In genomic region chr3:125107384-125107783, GRCh38 we compare ENCODE assay signal across 15 cellular contexts. TPM values are rescaled to one million over a fixed set of nuclear protein-coding genes. Genes with fewer than 3 reads are reported as not detected.
A peak's percentile ranks its signal among the peaks of the same experiment; 100 is the strongest.
DNase-seq lines count a peak whose midpoint lies in the region; ATAC-seq and TF ChIP-seq lines count a peak whose summit lies in the region.
"Had no signal": no experiment of that assay in that cellular context is flagged by ENCODE, and none has a peak within 500 bp of the region (broad histone marks: within the 10 kb centered on the region; RNA-seq: fewer than 3 reads in every experiment).

No MANE protein-coding gene starts in this region.

- H3K4me3 ChIP-seq in PC-9 (no peak overlapping the region), tibial artery (no peak overlapping the region), adrenal gland (no peak overlapping the region)
- H3K4me3 ChIP-seq: upper lobe of left lung had no signal

- no peak overlapping the region for H3K4me2 ChIP-seq in PC-9

- H3K4me3 Mint-ChIP-seq in activated CD8-positive, alpha-beta T cell treated with anti-CD3 and anti-CD28 coated beads, Interleukin-2, amount 10 ng/mL, durations not matched to agents 7 days and 5 days, result no peak overlapping the region
- H3K4me3 Mint-ChIP-seq in activated CD8-positive, alpha-beta T cell treated with anti-CD3 and anti-CD28 coated beads for 36 hours, result no peak overlapping the region
- H3K4me3 Mint-ChIP-seq in T-cell, result no peak overlapping the region
- H3K4me3 Mint-ChIP-seq: activated CD8-positive, alpha-beta memory T cell treated with anti-CD3 and anti-CD28 coated beads, Interleukin-2, amount 10 ng/mL, durations not matched to agents 7 days and 5 days had no signal

- H3K36me3 Mint-ChIP-seq in activated CD8-positive, alpha-beta T cell treated with anti-CD3 and anti-CD28 coated beads, Interleukin-2, amount 10 ng/mL, durations not matched to agents 7 days and 5 days (ENCODE audit: low read depth), result peaks cover 10% of the 10 kb centered on the region
- no peaks in the 10 kb centered on the region for H3K36me3 Mint-ChIP-seq in activated CD8-positive, alpha-beta T cell treated with anti-CD3 and anti-CD28 coated beads for 36 hours (ENCODE audit: low read depth)
- H3K36me3 Mint-ChIP-seq in T-cell, result peaks cover 4% of the 10 kb centered on the region

- H3K9me2 ChIP-seq in PC-9 (ENCODE audit: insufficient read depth), result no peaks in the 10 kb centered on the region

- H3K9me3 ChIP-seq in PC-9 (ENCODE audit: insufficient read depth, low read depth), result no peaks in the 10 kb centered on the region
- H3K9me3 ChIP-seq in tibial artery, result no peaks in the 10 kb centered on the region
- no peaks in the 10 kb centered on the region for H3K9me3 ChIP-seq in adrenal gland (replicated peaks in 1 of 3)
- H3K9me3 ChIP-seq: upper lobe of left lung had no signal

- H4K20me1 ChIP-seq in PC-9 (ENCODE audit: insufficient read depth), result no peaks in the 10 kb centered on the region

- no peaks in the 10 kb centered on the region for H3K79me2 ChIP-seq in PC-9 (ENCODE audit: low read depth)

- H2AFZ ChIP-seq in PC-9, result no peak overlapping the region

- H3K27me3 Mint-ChIP-seq in activated CD8-positive, alpha-beta T cell treated with anti-CD3 and anti-CD28 coated beads, Interleukin-2, amount 10 ng/mL, durations not matched to agents 7 days and 5 days (ENCODE audit: low read depth), result peaks cover 3% of the 10 kb centered on the region
- peaks cover 9% of the 10 kb centered on the region for H3K27me3 Mint-ChIP-seq in activated CD8-positive, alpha-beta T cell treated with anti-CD3 and anti-CD28 coated beads for 36 hours
- H3K27me3 Mint-ChIP-seq in T-cell, result no peaks in the 10 kb centered on the region

- intact Hi-C loops in activated CD8-positive, alpha-beta T cell treated with anti-CD3 and anti-CD28 coated beads for 36 hours (cut with micrococcal nuclease), result no loop called here
- intact Hi-C loops in PC-9 (cut with micrococcal nuclease; ENCODE audit: unreplicated experiment), result no loop called here
- intact Hi-C loops in tibial artery (cut with DNase I; ENCODE audit: low total_unique reads), result no loop called here
- intact Hi-C loops in adrenal gland (cut with DNase I), result no loop called here

- no TSS peak for BruUV-seq in PC-9 (replicated peaks; lab: Mats Ljungman, UMichigan)

- no peak for TF ChIP-seq POLR2A in adrenal gland (IDR thresholded peaks at IDR 0.05)

- no peaks in the 10 kb centered on the region for H3K27me3 ChIP-seq in PC-9 (ENCODE audit: insufficient read depth, low read depth)
- H3K27me3 ChIP-seq in tibial artery, result no peaks in the 10 kb centered on the region
- H3K27me3 ChIP-seq in adrenal gland, result no peaks in the 10 kb centered on the region
- H3K27me3 ChIP-seq: upper lobe of left lung had no signal

- no peak for TF ChIP-seq CTCF in activated CD8-positive, alpha-beta T cell treated with anti-CD3 and anti-CD28 coated beads for 36 hours (IDR thresholded peaks at IDR 0.05)
- TF ChIP-seq CTCF in PC-9 (conservative IDR thresholded peaks at IDR 0.05) (no peak), tibial artery (IDR thresholded peaks at IDR 0.05) (no peak), adrenal gland (IDR thresholded peaks at IDR 0.05) (no peak)

- H3K9me3 Mint-ChIP-seq in activated CD8-positive, alpha-beta T cell treated with anti-CD3 and anti-CD28 coated beads, Interleukin-2, amount 10 ng/mL, durations not matched to agents 7 days and 5 days (ENCODE audit: insufficient read depth), result peaks cover 10% of the 10 kb centered on the region
- peaks cover 3% of the 10 kb centered on the region for H3K9me3 Mint-ChIP-seq in activated CD8-positive, alpha-beta T cell treated with anti-CD3 and anti-CD28 coated beads for 36 hours
- peaks cover 3 to 10% (median 4%) of the 10 kb centered on the region in 3 donors for H3K9me3 Mint-ChIP-seq in T-cell

- peaks cover 13% of the 10 kb centered on the region; the same call in 1 of the 2 replicates for H3F3A ChIP-seq in PC-9 (ENCODE audit: insufficient read depth, low read depth)

- H3K36me3 ChIP-seq in PC-9 (ENCODE audit: low read depth) (peaks cover 7% of the 10 kb centered on the region; the same call in 1 of the 2 replicates), tibial artery (no peaks in the 10 kb centered on the region), adrenal gland (replicated peaks in 1 of 2) (no peaks in the 10 kb centered on the region)
- H3K36me3 ChIP-seq: upper lobe of left lung had no signal

- WGBS in adrenal gland, 4 donors, result 93 to 100% (median 94%) methylated on average over 3 of the region's 3 CpGs

- H3K27ac ChIP-seq in PC-9, result peak overlapping the region; percentile 53
- peak overlapping the region; percentile 70 to 73 for H3K27ac ChIP-seq in tibial artery
- H3K27ac ChIP-seq in adrenal gland, result peak overlapping the region in 1 of 5 donors; percentile 57
- H3K27ac ChIP-seq: upper lobe of left lung had no signal

- ATAC-seq in activated CD8-positive, alpha-beta T cell treated with anti-CD3 and anti-CD28 coated beads, Interleukin-2, amount 10 ng/mL, durations not matched to agents 7 days and 5 days, result no peak
- no peak for ATAC-seq in activated CD8-positive, alpha-beta T cell treated with anti-CD3 and anti-CD28 coated beads for 36 hours
- ATAC-seq in esophagus mucosa (peak; percentile 55), T-cell (replicated peaks in 1 of 4) (no peak), GM21528 (IDR thresholded peaks at IDR 0.05; ENCODE audit: low FRiP score, unreplicated experiment) (no peak)
- ATAC-seq: activated CD8-positive, alpha-beta memory T cell treated with anti-CD3 and anti-CD28 coated beads, Interleukin-2, amount 10 ng/mL, durations not matched to agents 7 days and 5 days; left lobe of liver had no signal

- peak; percentile 18 for DNase-seq in activated CD8-positive, alpha-beta T cell treated with anti-CD3 and anti-CD28 coated beads, Interleukin-2, amount 10 ng/mL, durations not matched to agents 7 days and 5 days
- DNase-seq in activated CD8-positive, alpha-beta T cell treated with anti-CD3 and anti-CD28 coated beads for 36 hours, result no peak
- no peak for DNase-seq in PC-9
- no peak for DNase-seq in tibial artery
- no peak for DNase-seq in adrenal gland
- no peak for DNase-seq in T-cell
- DNase-seq: activated CD8-positive, alpha-beta memory T cell treated with anti-CD3 and anti-CD28 coated beads, Interleukin-2, amount 10 ng/mL, durations not matched to agents 7 days and 5 days; activated gamma-delta T cell; COR-L47; GDM1; NCI-H1694 treated with DMSO at 0.1 percent for 48 hours had no signal

- peaks cover 35% of the 10 kb centered on the region for H3K4me1 Mint-ChIP-seq in activated CD8-positive, alpha-beta T cell treated with anti-CD3 and anti-CD28 coated beads, Interleukin-2, amount 10 ng/mL, durations not matched to agents 7 days and 5 days (ENCODE audit: low read depth)
- peaks cover 40% of the 10 kb centered on the region for H3K4me1 Mint-ChIP-seq in activated CD8-positive, alpha-beta T cell treated with anti-CD3 and anti-CD28 coated beads for 36 hours (ENCODE audit: low read depth)
- peaks cover 7 to 17% (median 16%) of the 10 kb centered on the region in 3 donors for H3K4me1 Mint-ChIP-seq in T-cell

- CTCF ChIA-PET in activated CD8-positive, alpha-beta T cell treated with anti-CD3 and anti-CD28 coated beads, Interleukin-2, amount 10 ng/mL, durations not matched to agents 7 days and 5 days (lab: Charles Lee), result interaction anchor here (1.2 kb wide), 1 partner anchor 88 kb away, joined by 3 read pairs; no protein-coding TSS in a partner anchor
- CTCF ChIA-PET in activated CD8-positive, alpha-beta T cell treated with anti-CD3 and anti-CD28 coated beads for 36 hours (lab: Charles Lee), result interaction anchor here (0.8 to 1.6 kb wide), 3 partner anchors 9 to 87 kb away, joined by 3 to 4 read pairs (median 3); no protein-coding TSS in a partner anchor
- CTCF ChIA-PET in PC-9 (lab: Charles Lee) (no interaction called here), T-cell (lab: Charles Lee) (no interaction called here)

- POLR2A ChIA-PET in activated CD8-positive, alpha-beta T cell treated with anti-CD3 and anti-CD28 coated beads, Interleukin-2, amount 10 ng/mL, durations not matched to agents 7 days and 5 days (lab: Charles Lee), result no interaction called here
- POLR2A ChIA-PET in activated CD8-positive, alpha-beta T cell treated with anti-CD3 and anti-CD28 coated beads for 36 hours (lab: Charles Lee), result interaction anchor here (1.0 kb wide), 1 partner anchor 18 kb away, joined by 3 read pairs; no protein-coding TSS in a partner anchor
- POLR2A ChIA-PET in PC-9 (lab: Charles Lee; ENCODE audit: unreplicated experiment) (no interaction called here), T-cell (lab: Charles Lee) (no interaction called here)

- no peak overlapping the region for H3K27ac Mint-ChIP-seq in activated CD8-positive, alpha-beta T cell treated with anti-CD3 and anti-CD28 coated beads, Interleukin-2, amount 10 ng/mL, durations not matched to agents 7 days and 5 days
- no peak overlapping the region for H3K27ac Mint-ChIP-seq in activated CD8-positive, alpha-beta T cell treated with anti-CD3 and anti-CD28 coated beads for 36 hours
- peak overlapping the region in 1 of 2 donors; percentile 14 for H3K27ac Mint-ChIP-seq in T-cell
- H3K27ac Mint-ChIP-seq: activated CD8-positive, alpha-beta memory T cell treated with anti-CD3 and anti-CD28 coated beads, Interleukin-2, amount 10 ng/mL, durations not matched to agents 7 days and 5 days had no signal

- peaks cover 40% of the 10 kb centered on the region for H3K4me1 ChIP-seq in PC-9 (replicated peaks; ENCODE audit: insufficient read depth)
- peaks cover 0 to 19% (median 18%) of the 10 kb centered on the region in 4 donors for H3K4me1 ChIP-seq in tibial artery
- no peaks in the 10 kb centered on the region for H3K4me1 ChIP-seq in adrenal gland (replicated peaks in 1 of 2)
- H3K4me1 ChIP-seq: upper lobe of left lung had no signal

RNA-seq across cellular contexts. Expression of gene HEG1, which starts 51.6 kb away (rescaled TPM):
- 10 to 100 TPM; 58.6 to 61.7 TPM for total RNA-seq in activated CD8-positive, alpha-beta T cell treated with anti-CD3 and anti-CD28 coated beads, Interleukin-2, amount 10 ng/mL, durations not matched to agents 7 days and 5 days
- total RNA-seq in activated CD8-positive, alpha-beta T cell treated with anti-CD3 and anti-CD28 coated beads for 36 hours, result 10 to 100 TPM; 24.5 to 25.8 TPM
- total RNA-seq in PC-9 (2021) (30.2 and 33.5 TPM in 2 replicates), esophagus mucosa (13.0 TPM), adrenal gland (100 to 1,000 TPM in 1 of 8 donors, 10 to 100 TPM in 7; 32.0 to 107 (median 45.8) TPM), T-cell (10 to 100 TPM; 22.6 to 27.6 (median 25.6) TPM)
- 10 to 100 TPM in 1 of 3 donors, 1 to 10 TPM in 2; 6.2 to 29.0 (median 8.4) TPM for polyA plus RNA-seq in adrenal gland

Comparison
In these comparisons a context has a peak if more than half of its experiments do, and no peak if none do; other contexts are left out.
1. CTCF ChIA-PET loops: an anchor here in activated CD8-positive, alpha-beta T cell treated with anti-CD3 and anti-CD28 coated beads, Interleukin-2, amount 10 ng/mL, durations not matched to agents 7 days and 5 days (1.2 kb wide) and activated CD8-positive, alpha-beta T cell treated with anti-CD3 and anti-CD28 coated beads for 36 hours (0.8 to 1.6 kb wide); none called in PC-9 and T-cell.